ENCODE assay signal across 1 cellular context in the genomic region with DNA sequence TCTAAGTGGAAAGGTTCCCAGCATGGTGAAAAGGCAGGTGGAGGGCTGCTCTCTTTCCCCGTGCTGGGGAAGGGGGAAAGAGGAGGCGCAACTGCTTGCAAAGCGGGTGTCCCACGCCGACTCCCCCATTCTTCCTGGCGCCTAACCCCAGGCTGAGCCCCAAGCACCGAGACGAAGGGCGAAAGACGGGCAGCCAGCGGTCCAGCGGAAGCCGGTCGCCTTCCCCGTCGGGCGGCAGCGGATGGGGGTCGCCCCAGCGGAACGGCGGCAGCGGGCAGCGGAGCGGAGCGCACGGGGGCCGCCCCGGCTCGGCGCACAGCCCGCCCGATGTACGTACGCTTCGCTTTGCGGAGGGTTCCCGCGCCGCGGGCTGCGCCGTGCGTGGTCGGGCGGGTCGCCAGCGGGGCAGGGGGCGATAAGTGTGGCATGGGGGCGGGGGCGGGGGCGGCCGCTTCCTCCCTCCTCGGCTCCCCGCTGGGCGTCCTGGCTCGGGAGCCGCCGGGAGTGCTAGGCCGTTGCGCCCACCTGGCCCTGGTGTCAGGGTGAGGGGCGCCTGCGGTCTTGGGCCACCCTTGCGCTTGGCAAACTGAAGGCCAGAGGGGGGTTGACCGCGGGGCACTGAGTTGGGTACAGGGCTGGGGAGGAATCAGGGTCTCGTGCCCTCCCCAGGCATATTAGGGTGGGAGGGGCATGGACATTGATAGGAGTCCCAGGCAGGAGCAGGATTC.
TF ChIP-seq lines count a peak whose summit lies in the region.

No MANE protein-coding gene starts in this region.

TF ChIP-seq in H1, 55 proteins besides CTCF, POLR2A, EP300 and RAD21:
- TF ChIP-seq CBX5 (IDR thresholded peaks at IDR 0.05; ENCODE audit: low read depth, low read length) (no peak), CBX8 (IDR thresholded peaks at IDR 0.05; ENCODE audit: borderline replicate concordance, low read depth, low read length) (no peak), CHD1 (IDR thresholded peaks at IDR 0.05; ENCODE audit: low read depth, low read length) (no peak), SRF (IDR thresholded peaks at IDR 0.05; ENCODE audit: low read depth, low read length) (no peak), CHD7 (IDR thresholded peaks at IDR 0.05; ENCODE audit: insufficient replicate concordance, low read length) (no peak), EGR1 (IDR thresholded peaks at IDR 0.05; ENCODE audit: borderline replicate concordance, low read depth, low read length) (no peak; the same call in 1 of the 2 replicates), KDM4A (IDR thresholded peaks at IDR 0.05; ENCODE audit: low read depth, low read length, severe bottlenecking) (peak; percentile 73), BCL11A (IDR thresholded peaks at IDR 0.05; ENCODE audit: low read depth in 2 of 2, low read length in 2 of 2) (no peak), ASH2L (IDR thresholded peaks at IDR 0.05; ENCODE audit: low read length) (peak; percentile 34), NRF1 (IDR thresholded peaks at IDR 0.05; ENCODE audit: low read depth, low read length) (no peak), KDM5A (IDR thresholded peaks at IDR 0.05; ENCODE audit: low read length) (no peak), E2F6 (IDR thresholded peaks at IDR 0.05) (no peak; the same call in 1 of the 2 replicates), HDAC6 (IDR thresholded peaks at IDR 0.05; ENCODE audit: low read depth, low read length) (no peak), RXRA (IDR thresholded peaks at IDR 0.05; ENCODE audit: insufficient read depth, low read depth, low read length) (no peak), TAF7 (optimal IDR thresholded peaks at IDR 0.05; ENCODE audit: borderline replicate concordance, low read depth, low read length) (no peak), SP2 (IDR thresholded peaks at IDR 0.05; ENCODE audit: low read length) (no peak), SP1 (IDR thresholded peaks at IDR 0.05; ENCODE audit: low read depth, low read length) (no peak), CTBP2 (IDR thresholded peaks at IDR 0.05; ENCODE audit: borderline replicate concordance, insufficient read depth, insufficient read length, low read length) (no peak), MAFK (IDR thresholded peaks at IDR 0.05; ENCODE audit: low read depth, low read length) (no peak), POU5F1 (IDR thresholded peaks at IDR 0.05; ENCODE audit: low read depth, low read length) (no peak), NANOG (IDR thresholded peaks at IDR 0.05; ENCODE audit: insufficient read depth, low read depth, low read length, poor library complexity, severe bottlenecking) (no peak), BRCA1 (IDR thresholded peaks at IDR 0.05; ENCODE audit: low read depth, low read length) (no peak), POLR2AphosphoS5 (IDR thresholded peaks at IDR 0.05; ENCODE audit: low read depth, low read length) (no peak), PHF8 (conservative IDR thresholded peaks at IDR 0.05; ENCODE audit: low read depth, low read length) (peak; percentile 33; the same call in 1 of the 2 replicates), SIN3A (conservative IDR thresholded peaks at IDR 0.05 in 1 of 2, IDR thresholded peaks at IDR 0.05 in 1 of 2; ENCODE audit: low read depth in 1 of 2, low read length in 2 of 2) (no peak), SP4 (IDR thresholded peaks at IDR 0.05; ENCODE audit: low read length) (no peak), EZH2 (IDR thresholded peaks at IDR 0.05; ENCODE audit: low read depth, low read length, severe bottlenecking) (no peak), CHD2 (IDR thresholded peaks at IDR 0.05; ENCODE audit: low read length) (no peak), FOSL1 (IDR thresholded peaks at IDR 0.05; ENCODE audit: insufficient read depth, low read depth, low read length) (no peak), SIX5 (IDR thresholded peaks at IDR 0.05; ENCODE audit: low read depth, low read length) (no peak), CEBPB (IDR thresholded peaks at IDR 0.05; ENCODE audit: low read depth, low read length) (no peak), SIRT6 (IDR thresholded peaks at IDR 0.05; ENCODE audit: low read length) (no peak), SAP30 (IDR thresholded peaks at IDR 0.05; ENCODE audit: insufficient read depth, insufficient replicate concordance, low read length) (no peak), TCF12 (IDR thresholded peaks at IDR 0.05; ENCODE audit: low read depth, low read length) (no peak), CREB1 (IDR thresholded peaks at IDR 0.05) (no peak), TAF1 (IDR thresholded peaks at IDR 0.05; ENCODE audit: low read depth, low read length) (0 out of 2 replicates have a peak, but pooled peaks have one; percentile 33), JUN (IDR thresholded peaks at IDR 0.05; ENCODE audit: low read depth, low read length) (no peak), ZNF274 (IDR thresholded peaks at IDR 0.05; ENCODE audit: borderline replicate concordance, extremely low read depth, low read length) (no peak), RFX5 (IDR thresholded peaks at IDR 0.05; ENCODE audit: borderline replicate concordance, low read depth, low read length) (no peak), HDAC2 (IDR thresholded peaks at IDR 0.05; ENCODE audit: borderline replicate concordance in 1 of 2, low read depth in 2 of 2, low read length in 2 of 2) (peak in 1 of 2 experiments; percentile 18; a peak in 1 of 4 replicates), TBP (IDR thresholded peaks at IDR 0.05; ENCODE audit: low read depth, low read length) (peak; percentile 45; the same call in 1 of the 2 replicates), YY1 (IDR thresholded peaks at IDR 0.05; ENCODE audit: low read depth, low read length) (no peak), RNF2 (IDR thresholded peaks at IDR 0.05; ENCODE audit: borderline replicate concordance, low read depth, low read length, missing control alignments, poor library complexity, severe bottlenecking) (no peak), JUND (IDR thresholded peaks at IDR 0.05; ENCODE audit: low read length) (no peak)
- TF ChIP-seq, protein P1, sequence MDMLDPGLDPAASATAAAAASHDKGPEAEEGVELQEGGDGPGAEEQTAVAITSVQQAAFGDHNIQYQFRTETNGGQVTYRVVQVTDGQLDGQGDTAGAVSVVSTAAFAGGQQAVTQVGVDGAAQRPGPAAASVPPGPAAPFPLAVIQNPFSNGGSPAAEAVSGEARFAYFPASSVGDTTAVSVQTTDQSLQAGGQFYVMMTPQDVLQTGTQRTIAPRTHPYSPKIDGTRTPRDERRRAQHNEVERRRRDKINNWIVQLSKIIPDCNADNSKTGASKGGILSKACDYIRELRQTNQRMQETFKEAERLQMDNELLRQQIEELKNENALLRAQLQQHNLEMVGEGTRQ (IDR thresholded peaks at IDR 0.05; ENCODE audit: low read length): no peak
- TF ChIP-seq, protein P2, sequence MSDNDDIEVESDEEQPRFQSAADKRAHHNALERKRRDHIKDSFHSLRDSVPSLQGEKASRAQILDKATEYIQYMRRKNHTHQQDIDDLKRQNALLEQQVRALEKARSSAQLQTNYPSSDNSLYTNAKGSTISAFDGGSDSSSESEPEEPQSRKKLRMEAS (IDR thresholded peaks at IDR 0.05): peak; percentile 44; the same call in 1 of the 2 replicates
- TF ChIP-seq, protein P3, sequence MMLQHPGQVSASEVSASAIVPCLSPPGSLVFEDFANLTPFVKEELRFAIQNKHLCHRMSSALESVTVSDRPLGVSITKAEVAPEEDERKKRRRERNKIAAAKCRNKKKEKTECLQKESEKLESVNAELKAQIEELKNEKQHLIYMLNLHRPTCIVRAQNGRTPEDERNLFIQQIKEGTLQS (IDR thresholded peaks at IDR 0.05; ENCODE audit: insufficient read depth, low read depth, low read length): no peak
